ENCODE assay signal across 13 cellular contexts in genomic region chr19:40611900-40612698, GRCh38. TPM values are rescaled to one million over a fixed set of nuclear protein-coding genes. Genes with fewer than 3 reads are reported as not detected.
DNase-seq lines count a peak whose midpoint lies in the region; ATAC-seq, FAIRE-seq and TF ChIP-seq lines count a peak whose summit lies in the region.
"Had no signal": no experiment of that assay in that cellular context is flagged by ENCODE, and none has a peak within 500 bp of the region (broad histone marks: within the 10 kb centered on the region; RNA-seq: fewer than 3 reads in every experiment).

No MANE protein-coding gene starts in this region.

- H3K27ac ChIP-seq in 22Rv1 (peak overlapping the region; percentile 89), astrocyte (ENCODE audit: low read depth, low read length) (no peak overlapping the region)

- H3K9me3 Mint-ChIP-seq in astrocyte (ENCODE audit: unreplicated experiment): no peaks in the 10 kb centered on the region
- H3K9me3 Mint-ChIP-seq in mesothelial cell of epicardium: no peaks in the 10 kb centered on the region

- H3K36me3 Mint-ChIP-seq in astrocyte (ENCODE audit: low read depth, unreplicated experiment) (no peaks in the 10 kb centered on the region), mesothelial cell of epicardium (peaks cover 3% of the 10 kb centered on the region)

- peak overlapping the region; percentile 74 for H3K4me3 Mint-ChIP-seq in astrocyte (ENCODE audit: unreplicated experiment)
- H3K4me3 Mint-ChIP-seq in mesothelial cell of epicardium: peak overlapping the region; percentile 88

- no peak overlapping the region for H3K4me3 ChIP-seq in astrocyte (ENCODE audit: insufficient read depth, low read depth, low read length)

- H2AFZ ChIP-seq in astrocyte (ENCODE audit: low read depth, low read length): no peak overlapping the region

- H3K4me1 ChIP-seq in astrocyte (ENCODE audit: insufficient read depth, low read length): peaks cover 41% of the 10 kb centered on the region

- TF ChIP-seq CTCF in 22Rv1 (IDR thresholded peaks at IDR 0.05) (no peak), astrocyte (IDR thresholded peaks at IDR 0.05; ENCODE audit: insufficient read depth, low read depth, low read length) (no peak), mesothelial cell of epicardium (IDR thresholded peaks at IDR 0.05; ENCODE audit: unreplicated experiment) (no peak), GM10248 (IDR thresholded peaks at IDR 0.05; ENCODE audit: control extremely low read depth, extremely low read depth, low read depth, missing control alignments) (no peak)

- H3K4me1 Mint-ChIP-seq in astrocyte (ENCODE audit: low read depth, unreplicated experiment) (peaks cover 7% of the 10 kb centered on the region), mesothelial cell of epicardium (peaks cover 17% of the 10 kb centered on the region)

- H3K9me3 ChIP-seq in astrocyte (ENCODE audit: insufficient read depth, low read depth, low read length): no peaks in the 10 kb centered on the region

- no peaks in the 10 kb centered on the region for H3K36me3 ChIP-seq in astrocyte (ENCODE audit: insufficient read depth, low read length)

- H3K9ac ChIP-seq in astrocyte (ENCODE audit: low read length): no peak overlapping the region

- H4K20me1 ChIP-seq in astrocyte (ENCODE audit: insufficient read depth, low read length): no peaks in the 10 kb centered on the region

- H3K27me3 Mint-ChIP-seq in astrocyte (ENCODE audit: low read depth, unreplicated experiment) (peaks cover 31% of the 10 kb centered on the region), mesothelial cell of epicardium (ENCODE audit: low read depth) (peaks cover 32% of the 10 kb centered on the region)

- DNase-seq in GM12891 (ENCODE audit: insufficient read length, low spot score) (no peak), astrocyte (ENCODE audit: low read depth) (no peak), mesothelial cell of epicardium (ENCODE audit: low spot score in 2 of 2, unreplicated experiment in 2 of 2) (no peak), GF-D8 (lab: John Stamatoyannopoulos, UW) (no peak), HT-29 (ENCODE audit: low spot score) (no peak), GM10248 (ENCODE audit: extremely low spot score) (no peak)
- DNase-seq: activated effector memory CD4-positive, alpha-beta T cell treated with anti-CD3 and anti-CD28 coated beads, Interleukin-2, amount 50 U/mL, for 16 hours; NCI-H446 treated with DMSO at 0.1 percent for 48 hours; occipital lobe; RPMI8226 had no signal

- peaks cover 3% of the 10 kb centered on the region for H3K79me2 ChIP-seq in astrocyte (ENCODE audit: insufficient read depth, low read length)

- H3K27me3 ChIP-seq in astrocyte (ENCODE audit: insufficient read depth, low read length): no peaks in the 10 kb centered on the region

- FAIRE-seq in GM12891 (lab: Jason Lieb, UNC): peak; percentile 43
- FAIRE-seq in astrocyte (lab: Jason Lieb, UNC): no peak
- FAIRE-seq: colon had no signal

- CTCF ChIA-PET in GM10248 (lab: Yijun Ruan, JAX): no interaction called here

- TF ChIP-seq POLR2A in GM12891 (IDR thresholded peaks at IDR 0.05; ENCODE audit: low read depth, low read length): no peak

- POLR2A ChIA-PET in GM10248 (lab: Yijun Ruan, JAX): no interaction called here

- no peak for ATAC-seq in GM19328 (IDR thresholded peaks at IDR 0.05; ENCODE audit: unreplicated experiment)

- no peak overlapping the region for H3K4me2 ChIP-seq in astrocyte (ENCODE audit: low read length)

- H3K27ac Mint-ChIP-seq in astrocyte (ENCODE audit: unreplicated experiment) (no peak overlapping the region), mesothelial cell of epicardium (no peak overlapping the region)

TF ChIP-seq in GM12891, 5 proteins besides CTCF, POLR2A, EP300 and RAD21:
- TF ChIP-seq TAF1 (IDR thresholded peaks at IDR 0.05; ENCODE audit: low read depth, low read length) (no peak), SPI1 (IDR thresholded peaks at IDR 0.05; ENCODE audit: low read depth, low read length) (no peak), PAX5 (IDR thresholded peaks at IDR 0.05; ENCODE audit: insufficient read depth, low read length, severe bottlenecking) (no peak), POLR2AphosphoS5 (IDR thresholded peaks at IDR 0.05; ENCODE audit: low read depth, low read length) (no peak), POU2F2 (IDR thresholded peaks at IDR 0.05; ENCODE audit: low read depth, low read length) (no peak)

RNA-seq across cellular contexts. Expression of gene LTBP4, which starts 10.9 kb away (rescaled TPM):
- polyA plus RNA-seq in GM12891 (2012; ENCODE audit: low read depth, missing spikeins): 15.3 TPM
- total RNA-seq in astrocyte (46.9 and 63.5 TPM in 2 replicates), mesothelial cell of epicardium (341 to 364 TPM (median 344 TPM) in 3 replicates)
- total RNA-seq in HT-29 (2014; rRNA removed; shearing (Covaris generic)): 42.1 and 56.7 TPM in 2 replicates

RNA-seq across cellular contexts. Expression of gene SHKBP1, which starts 35.4 kb away (rescaled TPM):
- polyA plus RNA-seq in GM12891 (2012; ENCODE audit: low read depth, missing spikeins): 61.3 TPM
- total RNA-seq in astrocyte: 56.3 and 60.4 TPM in 2 replicates
- total RNA-seq in mesothelial cell of epicardium: 60.9 to 65.3 TPM (median 61.6 TPM) in 3 replicates
- total RNA-seq in HT-29 (2014; rRNA removed; shearing (Covaris generic)): 128 and 142 TPM in 2 replicates
